Comparison of ENCODE assay signal across 9 cellular contexts in genomic region chr12:85866929-85867776, GRCh38. TPM values are rescaled to one million over a fixed set of nuclear protein-coding genes. Genes with fewer than 3 reads are reported as not detected.
DNase-seq lines count a peak whose midpoint lies in the region; ATAC-seq, FAIRE-seq and TF ChIP-seq lines count a peak whose summit lies in the region.
"Had no signal": no experiment of that assay in that cellular context is flagged by ENCODE, and none has a peak within 500 bp of the region (broad histone marks: within the 10 kb centered on the region; RNA-seq: fewer than 3 reads in every experiment).

No MANE protein-coding gene starts in this region.

- H3K4me3 ChIP-seq in ACC112 (ENCODE audit: low read depth, low read length), result peak overlapping the region; percentile 64
- H3K4me3 ChIP-seq in fibroblast of pulmonary artery (replicated peaks; ENCODE audit: low read depth, low read length), result no peak overlapping the region
- no peak overlapping the region for H3K4me3 ChIP-seq in ovary

- H3K4me1 ChIP-seq in ACC112 (ENCODE audit: control insufficient read depth, insufficient read depth, low read length, unreplicated experiment) (no peaks in the 10 kb centered on the region), ovary (ENCODE audit: insufficient read depth) (no peaks in the 10 kb centered on the region)

- H3K9me3 ChIP-seq in ovary, result no peaks in the 10 kb centered on the region

- H3K36me3 ChIP-seq in ACC112 (ENCODE audit: insufficient read depth, low read length), result no peaks in the 10 kb centered on the region
- H3K36me3 ChIP-seq in ovary, result no peaks in the 10 kb centered on the region

- H3K27ac ChIP-seq in ACC112 (ENCODE audit: low read depth, low read length) (no peak overlapping the region), ovary (no peak overlapping the region)

- ATAC-seq in HG02571 (IDR thresholded peaks at IDR 0.05; ENCODE audit: unreplicated experiment), result peak; percentile 86

- H3K27me3 ChIP-seq in ACC112 (ENCODE audit: insufficient read depth, low read length) (no peaks in the 10 kb centered on the region), ovary (no peaks in the 10 kb centered on the region)

- 23 to 27% (median 25%) methylated on average over 5 of the region's 5 CpGs for WGBS in ovary, 3 donors

- TF ChIP-seq CTCF in fibroblast of pulmonary artery (IDR thresholded peaks at IDR 0.05; ENCODE audit: low read length, missing control alignments) (peak; percentile 82), ovary (IDR thresholded peaks at IDR 0.05) (peak in 2 of 3 donors; percentile 55 to 67)

- H3K79me2 ChIP-seq in ACC112 (ENCODE audit: control insufficient read depth, insufficient read depth, low read length, unreplicated experiment), result no peaks in the 10 kb centered on the region

- no peak for TF ChIP-seq EP300 in ovary (IDR thresholded peaks at IDR 0.05)

- peak; percentile 88 for FAIRE-seq in GM12891 (lab: Jason Lieb, UNC)

- TF ChIP-seq POLR2A in GM12891 (IDR thresholded peaks at IDR 0.05; ENCODE audit: low read depth, low read length) (no peak), ovary (IDR thresholded peaks at IDR 0.05) (no peak)

- intact Hi-C loops in ovary (cut with DNase I), result loop anchor here (5.0 to 10.0 kb wide), 4 partner anchors 290 to 402 kb away; no protein-coding TSS in a partner anchor

- peak overlapping the region; percentile 78 for H2AFZ ChIP-seq in ACC112 (ENCODE audit: low read length, unreplicated experiment)

- DNase-seq in GM12891 (ENCODE audit: insufficient read length, low spot score) (no peak), LoVo (ENCODE audit: low spot score) (peak; percentile 58), SHP77 treated with DMSO at 0.1 percent for 48 hours (lab: John Stamatoyannopoulos, UW) (peak; percentile 54), fibroblast of pulmonary artery (ENCODE audit: low read depth) (peak; percentile 85), ovary (no peak), ecto neural progenitor cell (ENCODE audit: low spot score) (no peak)

TF ChIP-seq in GM12891, 5 proteins besides CTCF, POLR2A, EP300 and RAD21:
- TF ChIP-seq SPI1 (IDR thresholded peaks at IDR 0.05; ENCODE audit: low read depth, low read length) (no peak), POLR2AphosphoS5 (IDR thresholded peaks at IDR 0.05; ENCODE audit: low read depth, low read length) (no peak), POU2F2 (IDR thresholded peaks at IDR 0.05; ENCODE audit: low read depth, low read length) (no peak), TAF1 (IDR thresholded peaks at IDR 0.05; ENCODE audit: low read depth, low read length) (no peak), PAX5 (IDR thresholded peaks at IDR 0.05; ENCODE audit: insufficient read depth, low read length, severe bottlenecking) (no peak)

RNA-seq across cellular contexts. Expression of gene NTS, which starts 6.9 kb away (rescaled TPM):
- not detected for polyA plus RNA-seq in GM12891 (2012; ENCODE audit: low read depth, missing spikeins)
- 1 to 10 TPM in 1 of 7 donors, under 1 TPM in 3, not detected in 3; 0.15 to 1.6 (median 0.71) TPM for total RNA-seq in ovary
- polyA plus RNA-seq in ovary, result 10 to 100 TPM in 1 of 2 donors, under 1 TPM in 1; 0.80 to 11.7 TPM
- total RNA-seq: mononuclear cell had no signal

RNA-seq across cellular contexts. Expression of gene RASSF9, which starts 30.9 kb away (rescaled TPM):
- polyA plus RNA-seq in GM12891 (2012; ENCODE audit: low read depth, missing spikeins), result not detected
- 1 to 10 TPM in 6 of 7 donors, under 1 TPM in 1; 0.56 to 3.9 (median 3.1) TPM for total RNA-seq in ovary
- polyA plus RNA-seq in ovary, result 1 to 10 TPM; 2.2 to 4.9 TPM
- total RNA-seq: mononuclear cell had no signal

Comparison
In these comparisons a context has a peak if more than half of its experiments do, and no peak if none do; other contexts are left out.
1. DNase-seq: peak in LoVo (single experiment), SHP77 treated with DMSO at 0.1 percent for 48 hours (single experiment) and fibroblast of pulmonary artery (single experiment); none in GM12891 (single experiment), ovary (0 of 5) and ecto neural progenitor cell (single experiment).